In genomic region chr22:29093980-29094379, GRCh38 we compare ENCODE assay signal across 20 cellular contexts. TPM values are rescaled to one million over a fixed set of nuclear protein-coding genes. Genes with fewer than 3 reads are reported as not detected.
DNase-seq lines count a peak whose midpoint lies in the region; ATAC-seq and TF ChIP-seq lines count a peak whose summit lies in the region.
"Had no signal": no experiment of that assay in that cellular context is flagged by ENCODE, and none has a peak within 500 bp of the region (broad histone marks: within the 10 kb centered on the region; RNA-seq: fewer than 3 reads in every experiment).

No MANE protein-coding gene starts in this region.

- H3K36me3 ChIP-seq in breast epithelium: no peaks in the 10 kb centered on the region
- peaks cover 0 to 15% (median 0%) of the 10 kb centered on the region in 9 donors for H3K36me3 ChIP-seq in heart right ventricle
- H3K36me3 ChIP-seq in psoas muscle (ENCODE audit: insufficient read depth in 1 of 2, low read depth in 1 of 2): peaks cover 0 to 4% of the 10 kb centered on the region in 2 donors
- peaks cover 0 to 2% of the 10 kb centered on the region in 2 donors for H3K36me3 ChIP-seq in aorta (ENCODE audit: control insufficient read depth in 1 of 2, insufficient read depth in 2 of 2, low read length in 1 of 2)

- BruUV-seq in MCF 10A (replicated peaks; lab: Mats Ljungman, UMichigan): no TSS peak

- no peak overlapping the region for H3K4me3 ChIP-seq in breast epithelium
- H3K4me3 ChIP-seq in heart right ventricle: no peak overlapping the region
- no peak overlapping the region for H3K4me3 ChIP-seq in psoas muscle
- H3K4me3 ChIP-seq in aorta (ENCODE audit: low read length in 2 of 2): no peak overlapping the region
- H3K4me3 ChIP-seq: GM12878 had no signal

- peak overlapping the region; percentile 72 to 76 for H3K27ac ChIP-seq in breast epithelium
- H3K27ac ChIP-seq in heart right ventricle: peak overlapping the region in 8 of 10 donors; percentile 21 to 69 (median 34)
- H3K27ac ChIP-seq in psoas muscle: peak overlapping the region; percentile 48
- H3K27ac ChIP-seq in aorta (ENCODE audit: low read depth in 1 of 2, low read length in 2 of 2): no peak overlapping the region
- H3K27ac ChIP-seq: epithelial cell of prostate had no signal

- no peak overlapping the region for H3K27ac Mint-ChIP-seq in MCF 10A (ENCODE audit: low read depth, unreplicated experiment)
- H3K27ac Mint-ChIP-seq: activated CD4-positive, alpha-beta T cell treated with anti-CD3 and anti-CD28 coated beads, Interleukin-2, amount 10 ng/mL, durations not matched to agents 7 days and 5 days; CD4-positive, alpha-beta T cell had no signal

- H3K4me3 Mint-ChIP-seq in MCF 10A (ENCODE audit: unreplicated experiment): no peak overlapping the region
- H3K4me3 Mint-ChIP-seq: activated CD4-positive, alpha-beta T cell treated with anti-CD3 and anti-CD28 coated beads, Interleukin-2, amount 10 ng/mL, durations not matched to agents 7 days and 5 days; CD4-positive, alpha-beta T cell; neural crest cell had no signal

- DNase-seq in breast epithelium (ENCODE audit: low spot score in 2 of 2) (no peak), MCF 10A (ENCODE audit: unreplicated experiment) (no peak), heart right ventricle (peak in 1 of 2 donors; percentile 14), psoas muscle (no peak), aorta (no peak), nucleus accumbens (lab: John Stamatoyannopoulos, UW) (no peak), HK-2 (ENCODE audit: unreplicated experiment) (no peak)
- DNase-seq: activated CD4-positive, alpha-beta T cell treated with anti-CD3 and anti-CD28 coated beads, Interleukin-2, amount 10 ng/mL, durations not matched to agents 7 days and 5 days; activated T-cell treated with anti-CD3 and anti-CD28 coated beads, Interleukin-2, amount 50 U/mL, for 1 hour; CD4-positive, alpha-beta T cell; KBM-7; NCI-H1105 treated with DMSO at 0.1 percent for 48 hours; stimulated activated naive CD4-positive, alpha-beta T cell had no signal

- H3K27me3 ChIP-seq in breast epithelium: no peaks in the 10 kb centered on the region
- no peaks in the 10 kb centered on the region for H3K27me3 ChIP-seq in heart right ventricle
- no peaks in the 10 kb centered on the region for H3K27me3 ChIP-seq in psoas muscle (ENCODE audit: insufficient read depth in 3 of 3, low read length in 2 of 3)
- no peaks in the 10 kb centered on the region for H3K27me3 ChIP-seq in aorta (ENCODE audit: control insufficient read depth in 1 of 2, insufficient read depth in 2 of 2, low read length in 1 of 2)

- TF ChIP-seq POLR2A in breast epithelium (IDR thresholded peaks at IDR 0.05): no peak

- intact Hi-C loops in breast epithelium (cut with DNase I; ENCODE audit: low total_unique reads): no loop called here
- intact Hi-C loops in MCF 10A (cut with micrococcal nuclease): no loop called here
- intact Hi-C loops in heart right ventricle (cut with DNase I): no loop called here
- intact Hi-C loops in psoas muscle (cut with DNase I): loop anchor here in 1 of 2 donors (5.0 kb wide), 1 partner anchor 58 kb away; no protein-coding TSS in a partner anchor
- intact Hi-C loops in aorta (cut with DNase I): no loop called here

- H3K27me3 Mint-ChIP-seq in MCF 10A (ENCODE audit: insufficient read depth, unreplicated experiment): no peaks in the 10 kb centered on the region

- CTCF ChIA-PET in MCF 10A (lab: Yijun Ruan, JAX): interaction anchor here (0.6 to 0.9 kb wide), 2 partner anchors 10 to 60 kb away, joined by 3 read pairs; no protein-coding TSS in a partner anchor

- H3K36me3 Mint-ChIP-seq in MCF 10A (ENCODE audit: insufficient read depth, unreplicated experiment): no peaks in the 10 kb centered on the region

- no peaks in the 10 kb centered on the region for H3K4me1 ChIP-seq in breast epithelium
- H3K4me1 ChIP-seq in heart right ventricle: peaks cover 0 to 57% (median 24%) of the 10 kb centered on the region in 9 donors
- H3K4me1 ChIP-seq in psoas muscle: peaks cover 10% of the 10 kb centered on the region
- H3K4me1 ChIP-seq in aorta (ENCODE audit: control insufficient read depth in 1 of 2, insufficient read depth in 2 of 2, low read length in 2 of 2): no peaks in the 10 kb centered on the region

- ATAC-seq in heart right ventricle (peak; percentile 46 to 81 (median 59)), psoas muscle (peak in 3 of 4 donors; percentile 17 to 42 (median 23)), aorta (ENCODE audit: low FRiP score) (peak; percentile 70), GM21515 (IDR thresholded peaks at IDR 0.05; ENCODE audit: unreplicated experiment) (no peak)
- ATAC-seq: GM12878, HCT116 had no signal

- POLR2A ChIA-PET in MCF 10A (lab: Yijun Ruan, JAX): interaction anchor here (0.7 kb wide), 1 partner anchor 322 kb away, joined by 3 read pairs; no protein-coding TSS in a partner anchor

- H3K9me3 Mint-ChIP-seq in MCF 10A (ENCODE audit: unreplicated experiment): no peaks in the 10 kb centered on the region
- H3K9me3 Mint-ChIP-seq: activated CD4-positive, alpha-beta T cell treated with anti-CD3 and anti-CD28 coated beads, Interleukin-2, amount 10 ng/mL, durations not matched to agents 7 days and 5 days; CD4-positive, alpha-beta T cell; neural crest cell had no signal

- H3K9me3 ChIP-seq in breast epithelium (no peaks in the 10 kb centered on the region), heart right ventricle (no peaks in the 10 kb centered on the region), psoas muscle (no peaks in the 10 kb centered on the region), aorta (ENCODE audit: control insufficient read depth, low read length) (no peaks in the 10 kb centered on the region)

- H3K4me1 Mint-ChIP-seq in MCF 10A (ENCODE audit: insufficient read depth, unreplicated experiment): peaks cover 6% of the 10 kb centered on the region
- H3K4me1 Mint-ChIP-seq: activated CD4-positive, alpha-beta T cell treated with anti-CD3 and anti-CD28 coated beads, Interleukin-2, amount 10 ng/mL, durations not matched to agents 7 days and 5 days had no signal

- no peak for TF ChIP-seq CTCF in breast epithelium (IDR thresholded peaks at IDR 0.05)
- no peak for TF ChIP-seq CTCF in MCF 10A (IDR thresholded peaks at IDR 0.05; ENCODE audit: unreplicated experiment)
- TF ChIP-seq CTCF in heart right ventricle (IDR thresholded peaks at IDR 0.05): no peak
- TF ChIP-seq CTCF in psoas muscle (IDR thresholded peaks at IDR 0.05): no peak

- WGBS in heart right ventricle, 2 donors: 55 to 73% methylated on average over 3 of the region's 3 CpGs
- 43 to 78% (median 56%) methylated on average over 3 of the region's 3 CpGs for WGBS in psoas muscle, 3 donors
- WGBS in aorta, 2 donors: 2 to 14% methylated on average over 3 of the region's 3 CpGs

RNA-seq across cellular contexts. Expression of gene KREMEN1, which starts 21.1 kb away (rescaled TPM):
- total RNA-seq in breast epithelium: 10 to 100 TPM in 2 of 3 donors, 1 to 10 TPM in 1; 9.5 to 13.6 (median 13.5) TPM
- 3.6 and 4.2 TPM in 2 replicates for total RNA-seq in MCF 10A (2022)
- 10 to 100 TPM; 16.1 to 46.3 (median 37.5) TPM for total RNA-seq in heart right ventricle
- polyA plus RNA-seq in heart right ventricle: 10 to 100 TPM in 1 of 2 donors, 1 to 10 TPM in 1; 7.4 to 14.9 TPM
- 10 to 100 TPM; 17.5 to 68.2 (median 38.0) TPM for total RNA-seq in psoas muscle
- 10 to 100 TPM in 1 of 3 donors, 1 to 10 TPM in 2; 7.7 to 13.9 (median 8.8) TPM for polyA plus RNA-seq in psoas muscle
- 10 to 100 TPM; 13.4 to 19.1 TPM for total RNA-seq in aorta
- 1 to 10 TPM; 1.9 to 3.6 TPM for polyA plus RNA-seq in aorta
- total RNA-seq: CD4-positive, alpha-beta T cell had no signal

RNA-seq across cellular contexts. Expression of gene C22orf31, which starts 32.3 kb away (rescaled TPM):
- under 1 TPM in 1 of 3 donors, not detected in 2; 0.73 TPM for total RNA-seq in breast epithelium
- total RNA-seq in MCF 10A (2022): not detected in 2 replicates
- under 1 TPM in 1 of 10 donors, not detected in 9; 0.24 TPM for total RNA-seq in heart right ventricle
- polyA plus RNA-seq in heart right ventricle: not detected
- not detected for total RNA-seq in psoas muscle
- not detected for polyA plus RNA-seq in psoas muscle
- not detected for total RNA-seq in aorta
- polyA plus RNA-seq in aorta: not detected
- total RNA-seq: A172; activated CD4-positive, alpha-beta T cell treated with anti-CD3 and anti-CD28 coated beads, Interleukin-2, amount 10 ng/mL, durations not matched to agents 7 days and 5 days; CD4-positive, alpha-beta T cell; Daoy; GM12878; neural crest cell had no signal
- polyA plus RNA-seq: GM12878 had no signal

Comparison
In these comparisons a context has a peak if more than half of its experiments do, and no peak if none do; other contexts are left out.
1. H3K27ac ChIP-seq: peak in breast epithelium (2 of 2), heart right ventricle (8 of 10) and psoas muscle (single experiment); none in aorta (0 of 2).